ENCODE assay signal across 1 cellular context in genomic region chr12:132514216-132514820, GRCh38.
TF ChIP-seq lines count a peak whose summit lies in the region.

No MANE protein-coding gene starts in this region.

TF ChIP-seq in HepG2, 621 proteins besides CTCF, POLR2A, EP300 and RAD21 (continued from another document):
- no peak for TF ChIP-seq MXD3 (CRISPR knock-in tag; IDR thresholded peaks at IDR 0.05)
- no peak for TF ChIP-seq RFX1 (IDR thresholded peaks at IDR 0.05)
- no peak for TF ChIP-seq CC2D1A (CRISPR knock-in tag; IDR thresholded peaks at IDR 0.05)
- no peak for TF ChIP-seq FUBP1 (CRISPR knock-in tag; IDR thresholded peaks at IDR 0.05; ENCODE audit: borderline replicate concordance)
